15 cellular contexts compared by ENCODE assay signal in the genomic region with DNA sequence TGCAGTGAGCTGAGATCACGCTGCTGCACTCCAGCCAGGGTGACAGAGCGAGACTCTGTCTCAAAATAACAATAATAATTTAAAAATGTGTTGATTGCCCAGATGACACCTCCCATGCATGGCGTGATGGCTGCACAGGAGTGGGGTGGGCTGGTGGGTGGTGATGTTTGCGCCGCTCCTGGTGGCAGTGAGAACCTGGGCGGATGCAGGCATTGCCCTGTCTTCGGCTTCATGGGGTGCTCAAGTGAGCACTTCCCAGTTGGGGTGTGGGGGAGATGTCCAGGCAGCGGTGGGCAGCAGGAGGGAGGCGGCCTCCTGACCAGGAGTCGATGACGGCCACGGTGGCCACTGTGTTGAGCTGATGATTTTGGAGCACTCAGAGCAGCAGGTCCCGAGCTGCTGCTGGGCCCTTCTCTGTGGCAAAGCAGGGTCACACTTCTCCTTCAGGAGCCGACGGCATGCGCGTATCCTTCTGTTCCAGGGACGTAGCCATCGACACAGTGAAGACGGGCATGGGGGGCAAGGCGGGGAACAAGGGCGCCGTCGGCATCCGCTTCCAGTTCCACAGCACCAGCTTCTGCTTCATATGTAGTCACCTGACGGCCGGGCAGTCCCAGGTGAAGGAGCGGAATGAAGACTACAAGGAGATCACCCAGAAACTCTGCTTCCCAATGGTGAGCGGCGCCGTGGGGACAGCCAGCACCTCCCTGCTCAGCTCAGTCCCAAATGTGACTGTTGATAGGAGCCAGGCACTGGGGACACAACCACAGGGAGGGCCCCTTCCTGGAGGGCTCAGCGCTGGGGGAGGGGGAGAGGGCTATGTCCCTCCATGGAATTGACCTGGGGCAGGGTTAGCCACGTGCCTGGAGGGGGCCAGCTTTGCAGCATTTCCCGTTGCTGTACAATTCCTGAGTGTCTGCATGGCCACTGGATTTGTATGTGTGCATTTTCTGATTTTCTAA.
DNase-seq lines count a peak whose midpoint lies in the region; ATAC-seq and TF ChIP-seq lines count a peak whose summit lies in the region.
"Had no signal": no experiment of that assay in that cellular context is flagged by ENCODE, and none has a peak within 500 bp of the region (broad histone marks: within the 10 kb centered on the region; RNA-seq: fewer than 3 reads in every experiment).

No MANE protein-coding gene starts in this region.

- peak overlapping the region; percentile 82 for H3K27ac ChIP-seq in temporal lobe (ENCODE audit: low read depth, low read length)
- H3K27ac ChIP-seq: colonic mucosa, left lung, right lobe of liver had no signal

- no peaks in the 10 kb centered on the region for H3K27me3 Mint-ChIP-seq in activated T-helper 17 cell treated with anti-CD3 and anti-CD28 coated beads, Interleukin-2, amount 50 U/mL, for 72 hours
- H3K27me3 Mint-ChIP-seq: activated B cell treated with CpG ODN at 0.5 μM for 24 hours; activated naive CD8-positive, alpha-beta T cell treated with anti-CD3 and anti-CD28 coated beads, Interleukin-2, amount 50 U/mL, for 24 hours; naive B cell had no signal

- H3K4me1 ChIP-seq in BE2C: peaks cover 3% of the 10 kb centered on the region
- H3K4me1 ChIP-seq: right lobe of liver had no signal

- no peak overlapping the region for H3K4me3 Mint-ChIP-seq in activated T-helper 17 cell treated with anti-CD3 and anti-CD28 coated beads, Interleukin-2, amount 50 U/mL, for 72 hours
- H3K4me3 Mint-ChIP-seq: activated B cell treated with CpG ODN at 0.5 μM for 24 hours; activated naive CD8-positive, alpha-beta T cell treated with anti-CD3 and anti-CD28 coated beads, Interleukin-2, amount 50 U/mL, for 24 hours had no signal

- H3K36me3 Mint-ChIP-seq in activated naive CD4-positive, alpha-beta T cell treated with anti-CD3 and anti-CD28 coated beads, Interleukin-2, amount 50 U/mL, for 72 hours: peaks cover 19 to 20% of the 10 kb centered on the region in 2 donors
- H3K36me3 Mint-ChIP-seq in activated T-helper 17 cell treated with anti-CD3 and anti-CD28 coated beads, Interleukin-2, amount 50 U/mL, for 72 hours (ENCODE audit: low read depth): peaks cover 95% of the 10 kb centered on the region

- H3K9me3 ChIP-seq in BE2C: no peaks in the 10 kb centered on the region
- H3K9me3 ChIP-seq: colonic mucosa, esophagus muscularis mucosa, left lung, right lobe of liver had no signal

- H3K4me1 Mint-ChIP-seq in activated T-helper 17 cell treated with anti-CD3 and anti-CD28 coated beads, Interleukin-2, amount 50 U/mL, for 72 hours: peaks cover 23% of the 10 kb centered on the region

- H3K9me3 Mint-ChIP-seq in activated naive CD4-positive, alpha-beta T cell treated with anti-CD3 and anti-CD28 coated beads, Interleukin-2, amount 50 U/mL, for 72 hours: no peaks in the 10 kb centered on the region
- no peaks in the 10 kb centered on the region for H3K9me3 Mint-ChIP-seq in activated T-helper 17 cell treated with anti-CD3 and anti-CD28 coated beads, Interleukin-2, amount 50 U/mL, for 72 hours
- H3K9me3 Mint-ChIP-seq: activated B cell treated with CpG ODN at 0.5 μM for 24 hours; activated naive CD8-positive, alpha-beta T cell treated with anti-CD3 and anti-CD28 coated beads, Interleukin-2, amount 50 U/mL, for 24 hours; naive B cell had no signal

- no peaks in the 10 kb centered on the region for H3K27me3 ChIP-seq in BE2C
- H3K27me3 ChIP-seq: colonic mucosa, esophagus muscularis mucosa, left lung, right lobe of liver had no signal

- no peak overlapping the region for H3K4me3 ChIP-seq in BE2C (ENCODE audit: low read depth, low read length)
- H3K4me3 ChIP-seq: colonic mucosa, esophagus muscularis mucosa, left lung, right lobe of liver had no signal

- DNase-seq in activated naive CD4-positive, alpha-beta T cell treated with anti-CD3 and anti-CD28 coated beads, Interleukin-2, amount 50 U/mL, for 72 hours (ENCODE audit: low spot score in 2 of 2): no peak
- DNase-seq in activated naive CD4-positive, alpha-beta T cell treated with Interleukin-2 at 50 U/mL for 16 hours: no peak
- DNase-seq in left lobe of liver (ENCODE audit: low spot score) (no peak), NCI-H82 (lab: John Stamatoyannopoulos, UW) (no peak), BE2C (no peak)

- TF ChIP-seq CTCF in BE2C (IDR thresholded peaks at IDR 0.05; ENCODE audit: low read depth, low read length): no peak

- no peaks in the 10 kb centered on the region for H3K36me3 ChIP-seq in BE2C
- H3K36me3 ChIP-seq: colonic mucosa had no signal

- H3K27ac Mint-ChIP-seq in activated naive CD4-positive, alpha-beta T cell treated with anti-CD3 and anti-CD28 coated beads, Interleukin-2, amount 50 U/mL, for 72 hours: peak overlapping the region in 1 of 2 donors; percentile 50
- peak overlapping the region; percentile 15 for H3K27ac Mint-ChIP-seq in activated T-helper 17 cell treated with anti-CD3 and anti-CD28 coated beads, Interleukin-2, amount 50 U/mL, for 72 hours

- peak; percentile 10 to 12 for ATAC-seq in activated naive CD4-positive, alpha-beta T cell treated with anti-CD3 and anti-CD28 coated beads, Interleukin-2, amount 50 U/mL, for 72 hours
- ATAC-seq in activated T-helper 17 cell treated with anti-CD3 and anti-CD28 coated beads, Interleukin-2, amount 50 U/mL, for 72 hours (replicated peaks): no peak
- ATAC-seq in left lobe of liver (peak; percentile 24), GM19328 (IDR thresholded peaks at IDR 0.05; ENCODE audit: unreplicated experiment) (no peak)

Comparison
In these comparisons a context has a peak if more than half of its experiments do, and no peak if none do; other contexts are left out.
1. ATAC-seq: peak in activated naive CD4-positive, alpha-beta T cell treated with anti-CD3 and anti-CD28 coated beads, Interleukin-2, amount 50 U/mL, for 72 hours (2 of 2) and left lobe of liver (single experiment); none in activated T-helper 17 cell treated with anti-CD3 and anti-CD28 coated beads, Interleukin-2, amount 50 U/mL, for 72 hours (single experiment) and GM19328 (single experiment).